ENCODE assay signal across 8 cellular contexts in genomic region chr7:151057038-151057736, GRCh38. TPM values are rescaled to one million over a fixed set of nuclear protein-coding genes. Genes with fewer than 3 reads are reported as not detected.
DNase-seq lines count a peak whose midpoint lies in the region; ATAC-seq and TF ChIP-seq lines count a peak whose summit lies in the region.

No MANE protein-coding gene starts in this region.

- ATAC-seq in Right ventricle myocardium superior (ENCODE audit: poor library complexity) (peak; percentile 0), HG03025 (IDR thresholded peaks at IDR 0.05; ENCODE audit: low FRiP score, unreplicated experiment) (peak; percentile 5), foreskin keratinocyte (peak; percentile 20)

- TF ChIP-seq CTCF in foreskin keratinocyte (conservative IDR thresholded peaks at IDR 0.05), result no peak

- peak overlapping the region; percentile 59 for H3K9ac ChIP-seq in SK-N-MC (ENCODE audit: insufficient read length)

- no peaks in the 10 kb centered on the region for H3K4me1 ChIP-seq in foreskin keratinocyte

- no peak for DNase-seq in Right ventricle myocardium superior
- no peak for DNase-seq in cardiac septum (ENCODE audit: low spot score)
- no peak for DNase-seq in SK-N-MC (ENCODE audit: low read depth, low spot score)
- no peak for DNase-seq in foreskin keratinocyte
- no peak for DNase-seq in skeletal muscle cell (ENCODE audit: low read depth)
- no peak for DNase-seq in SIG-M5 (lab: John Stamatoyannopoulos, UW)
- DNase-seq in NCI-H524 treated with DMSO at 0.1 percent for 48 hours (lab: John Stamatoyannopoulos, UW), result no peak

- intact Hi-C loops in Right ventricle myocardium superior (cut with DNase I), result no loop called here
- intact Hi-C loops in cardiac septum (cut with DNase I), result no loop called here

- no peaks in the 10 kb centered on the region; the same call in 1 of the 2 replicates for H3K36me3 ChIP-seq in SK-N-MC (ENCODE audit: insufficient read depth, low read length)

- H3K9me3 ChIP-seq in SK-N-MC (ENCODE audit: low read depth, low read length), result no peaks in the 10 kb centered on the region

- H3K4me3 ChIP-seq in SK-N-MC (peak overlapping the region; percentile 88), skeletal muscle cell (ENCODE audit: low read depth, low read length) (peak overlapping the region; percentile 84)

- no peaks in the 10 kb centered on the region for H3K27me3 ChIP-seq in foreskin keratinocyte

- H3K27ac ChIP-seq in SK-N-MC, result no peak overlapping the region
- H3K27ac ChIP-seq in foreskin keratinocyte, result no peak overlapping the region

RNA-seq across cellular contexts. Expression of gene CDK5, which starts 0.5 kb away (rescaled TPM):
- total RNA-seq in Right ventricle myocardium superior, result 6.3 TPM
- total RNA-seq in cardiac septum, result 9.4 TPM
- total RNA-seq in foreskin keratinocyte, result 17.7 and 18.6 TPM in 2 replicates
- 22.5 and 22.6 TPM in 2 replicates for polyA plus RNA-seq in foreskin keratinocyte

RNA-seq across cellular contexts. Expression of gene SLC4A2, which starts 2.2 kb away (rescaled TPM):
- 49.7 TPM for total RNA-seq in Right ventricle myocardium superior
- total RNA-seq in cardiac septum, result 83.4 TPM
- 70.8 and 83.6 TPM in 2 replicates for total RNA-seq in foreskin keratinocyte
- 81.1 and 86.5 TPM in 2 replicates for polyA plus RNA-seq in foreskin keratinocyte

RNA-seq across cellular contexts. Expression of gene ASIC3, which starts 8.9 kb away (rescaled TPM):
- 6.5 TPM for total RNA-seq in Right ventricle myocardium superior
- total RNA-seq in cardiac septum, result 5.2 TPM
- 0.25 and 0.95 TPM in 2 replicates for total RNA-seq in foreskin keratinocyte
- 0.51 and 0.60 TPM in 2 replicates for polyA plus RNA-seq in foreskin keratinocyte

RNA-seq across cellular contexts. Expression of gene FASTK, which starts 23.4 kb away (rescaled TPM):
- total RNA-seq in Right ventricle myocardium superior (81.1 TPM), cardiac septum (93.3 TPM), foreskin keratinocyte (49.4 and 55.2 TPM in 2 replicates)
- polyA plus RNA-seq in foreskin keratinocyte, result 64.6 and 71.5 TPM in 2 replicates

RNA-seq across cellular contexts. Expression of gene TMUB1, which starts 26.1 kb away (rescaled TPM):
- total RNA-seq in Right ventricle myocardium superior, result 33.9 TPM
- total RNA-seq in cardiac septum, result 29.0 TPM
- 38.8 and 39.7 TPM in 2 replicates for total RNA-seq in foreskin keratinocyte
- polyA plus RNA-seq in foreskin keratinocyte, result 74.3 and 83.3 TPM in 2 replicates
